8 cellular contexts compared by ENCODE assay signal in genomic region chr2:108678198-108678651, GRCh38. TPM values are rescaled to one million over a fixed set of nuclear protein-coding genes. Genes with fewer than 3 reads are reported as not detected.
DNase-seq lines count a peak whose midpoint lies in the region; ATAC-seq and TF ChIP-seq lines count a peak whose summit lies in the region.
"Not testable (repeated sequence)": the region's sequence is repeated elsewhere in the genome, so short reads cannot be mapped to it uniquely, and the experiment has no call there.

No MANE protein-coding gene starts in this region.

- ATAC-seq in left ventricle myocardium superior (peak; percentile 83), upper lobe of left lung (ENCODE audit: low FRiP score in 2 of 2) (peak; percentile 77 to 82)

- not testable (repeated sequence) for H3K4me3 ChIP-seq in neutrophil (ENCODE audit: low read depth in 1 of 2, low read length in 1 of 2); upper lobe of left lung

- not testable (repeated sequence) for H3K9me3 Mint-ChIP-seq in activated CD4-positive, alpha-beta memory T cell treated with anti-CD3 and anti-CD28 coated beads for 36 hours

- H3K27ac Mint-ChIP-seq in activated CD4-positive, alpha-beta memory T cell treated with anti-CD3 and anti-CD28 coated beads for 36 hours, result peak overlapping the region; percentile 62

- TF ChIP-seq POLR2A in upper lobe of left lung (IDR thresholded peaks at IDR 0.05), result not testable (repeated sequence)

- intact Hi-C loops in activated CD4-positive, alpha-beta memory T cell treated with anti-CD3 and anti-CD28 coated beads for 36 hours (cut with micrococcal nuclease); left ventricle myocardium superior (cut with micrococcal nuclease): not testable (repeated sequence)

- POLR2A ChIA-PET in activated CD4-positive, alpha-beta memory T cell treated with anti-CD3 and anti-CD28 coated beads for 36 hours (lab: Charles Lee), result not testable (repeated sequence)

- H3K27ac ChIP-seq in neutrophil, result peak overlapping the region; percentile 46
- H3K27ac ChIP-seq in upper lobe of left lung, result peak overlapping the region in 2 of 4 donors; percentile 10 to 21

- 18 to 20% methylated on average over 4 of the region's 4 CpGs for WGBS in upper lobe of left lung, 2 donors

- CTCF ChIA-PET in activated CD4-positive, alpha-beta memory T cell treated with anti-CD3 and anti-CD28 coated beads for 36 hours (lab: Charles Lee), result interaction anchor here (1.1 kb wide), 1 partner anchor 41 kb away, joined by 3 read pairs; no protein-coding TSS in a partner anchor

- H3K27me3 Mint-ChIP-seq in activated CD4-positive, alpha-beta memory T cell treated with anti-CD3 and anti-CD28 coated beads for 36 hours, result not testable (repeated sequence)

- not testable (repeated sequence) for H3K4me1 ChIP-seq in neutrophil (ENCODE audit: control insufficient read depth in 1 of 2, insufficient read depth in 1 of 2, low read depth in 1 of 2, low read length in 1 of 2)
- peaks cover 0 to 14% (median 9%) of the 10 kb centered on the region in 4 donors for H3K4me1 ChIP-seq in upper lobe of left lung

- not testable (repeated sequence) for H3K4me3 Mint-ChIP-seq in activated CD4-positive, alpha-beta memory T cell treated with anti-CD3 and anti-CD28 coated beads for 36 hours

- peak; percentile 70 for DNase-seq in DMS53 treated with DMSO at 0.1 percent for 48 hours (lab: John Stamatoyannopoulos, UW; ENCODE audit: unreplicated experiment)
- peak; percentile 59 for DNase-seq in M059J (ENCODE audit: low read depth)
- DNase-seq in NCI-H748 (lab: John Stamatoyannopoulos, UW; ENCODE audit: unreplicated experiment), result peak; percentile 81
- not testable (repeated sequence) for DNase-seq in activated CD4-positive, alpha-beta memory T cell treated with anti-CD3 and anti-CD28 coated beads for 36 hours; left ventricle myocardium superior; upper lobe of left lung
- peak; percentile 88 to 96 for DNase-seq in dermis microvascular lymphatic vessel endothelial cell (ENCODE audit: low read depth in 2 of 2)

- not testable (repeated sequence) for H3K9me3 ChIP-seq in neutrophil, upper lobe of left lung

- not testable (repeated sequence) for TF ChIP-seq CTCF in neutrophil (IDR thresholded peaks at IDR 0.05); upper lobe of left lung (IDR thresholded peaks at IDR 0.05)

- H3K4me1 Mint-ChIP-seq in activated CD4-positive, alpha-beta memory T cell treated with anti-CD3 and anti-CD28 coated beads for 36 hours (ENCODE audit: low read depth), result not testable (repeated sequence)

- not testable (repeated sequence) for H3K27me3 ChIP-seq in neutrophil, upper lobe of left lung

- peaks cover 24% of the 10 kb centered on the region for H3K36me3 Mint-ChIP-seq in activated CD4-positive, alpha-beta memory T cell treated with anti-CD3 and anti-CD28 coated beads for 36 hours

- peaks cover 48% of the 10 kb centered on the region for H3K36me3 ChIP-seq in neutrophil
- peaks cover 0 to 37% (median 10%) of the 10 kb centered on the region in 4 donors for H3K36me3 ChIP-seq in upper lobe of left lung

- not testable (repeated sequence) for TF ChIP-seq EP300 in upper lobe of left lung (IDR thresholded peaks at IDR 0.05)

RNA-seq across cellular contexts. Expression of gene RANBP2, which starts 41.1 kb away (rescaled TPM):
- 23.2 and 33.1 TPM in 2 replicates for total RNA-seq in M059J (2014; rRNA removed; shearing (Covaris generic))
- total RNA-seq in activated CD4-positive, alpha-beta memory T cell treated with anti-CD3 and anti-CD28 coated beads for 36 hours, result 10 to 100 TPM; 72.0 to 75.5 TPM
- 53.1 and 53.6 TPM in 2 replicates for total RNA-seq in dermis microvascular lymphatic vessel endothelial cell
- 48.3 TPM for total RNA-seq in left ventricle myocardium superior
- 10 to 100 TPM; 46.1 to 97.6 (median 59.4) TPM for total RNA-seq in upper lobe of left lung
